In the genomic region with DNA sequence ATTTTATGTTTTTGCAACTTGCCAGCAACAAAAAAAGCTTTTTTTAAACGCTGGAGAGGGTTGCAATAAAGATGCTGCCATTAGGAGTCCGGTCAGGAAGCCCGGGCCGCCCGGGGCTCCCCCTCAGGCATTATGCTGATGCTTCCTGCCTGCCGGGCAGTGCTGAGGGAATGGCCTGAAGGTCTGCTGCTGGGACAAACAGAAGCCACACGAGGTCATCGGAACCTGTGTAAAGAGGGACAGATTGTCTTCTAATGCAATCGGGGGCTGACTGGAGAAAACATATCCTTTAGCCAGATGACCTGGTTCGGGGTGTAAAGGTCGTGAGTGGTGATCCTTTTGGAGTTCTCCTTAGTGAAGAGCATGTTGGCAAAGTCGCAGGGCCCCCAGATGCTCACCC, we compare ENCODE assay signal across 1 cellular context.
TF ChIP-seq lines count a peak whose summit lies in the region.

No MANE protein-coding gene starts in this region.

TF ChIP-seq in GM12878, 131 proteins besides CTCF, POLR2A, EP300 and RAD21:
- TF ChIP-seq PRDM15 (CRISPR knock-in tag; IDR thresholded peaks at IDR 0.05) (no peak), RCOR1 (conservative IDR thresholded peaks at IDR 0.05; ENCODE audit: low read depth, low read length) (no peak), FOXK2 (IDR thresholded peaks at IDR 0.05) (no peak), SMC3 (IDR thresholded peaks at IDR 0.05; ENCODE audit: borderline replicate concordance, low read length) (no peak), BMI1 (IDR thresholded peaks at IDR 0.05; ENCODE audit: borderline replicate concordance) (no peak), MYC (IDR thresholded peaks at IDR 0.05; ENCODE audit: insufficient read depth, insufficient read length, insufficient replicate concordance, low read length, severe bottlenecking) (no peak), PML (IDR thresholded peaks at IDR 0.05; ENCODE audit: low read length) (no peak), ZNF24 (IDR thresholded peaks at IDR 0.05) (no peak), BHLHE40 (IDR thresholded peaks at IDR 0.05; ENCODE audit: borderline replicate concordance in 1 of 2, low read depth in 2 of 2, low read length in 1 of 2) (no peak), SMARCA5 (IDR thresholded peaks at IDR 0.05) (no peak), KDM1A (IDR thresholded peaks at IDR 0.05; ENCODE audit: borderline replicate concordance) (no peak), MTA3 (IDR thresholded peaks at IDR 0.05; ENCODE audit: borderline replicate concordance, low read length) (no peak)
- TF ChIP-seq, protein P1, sequence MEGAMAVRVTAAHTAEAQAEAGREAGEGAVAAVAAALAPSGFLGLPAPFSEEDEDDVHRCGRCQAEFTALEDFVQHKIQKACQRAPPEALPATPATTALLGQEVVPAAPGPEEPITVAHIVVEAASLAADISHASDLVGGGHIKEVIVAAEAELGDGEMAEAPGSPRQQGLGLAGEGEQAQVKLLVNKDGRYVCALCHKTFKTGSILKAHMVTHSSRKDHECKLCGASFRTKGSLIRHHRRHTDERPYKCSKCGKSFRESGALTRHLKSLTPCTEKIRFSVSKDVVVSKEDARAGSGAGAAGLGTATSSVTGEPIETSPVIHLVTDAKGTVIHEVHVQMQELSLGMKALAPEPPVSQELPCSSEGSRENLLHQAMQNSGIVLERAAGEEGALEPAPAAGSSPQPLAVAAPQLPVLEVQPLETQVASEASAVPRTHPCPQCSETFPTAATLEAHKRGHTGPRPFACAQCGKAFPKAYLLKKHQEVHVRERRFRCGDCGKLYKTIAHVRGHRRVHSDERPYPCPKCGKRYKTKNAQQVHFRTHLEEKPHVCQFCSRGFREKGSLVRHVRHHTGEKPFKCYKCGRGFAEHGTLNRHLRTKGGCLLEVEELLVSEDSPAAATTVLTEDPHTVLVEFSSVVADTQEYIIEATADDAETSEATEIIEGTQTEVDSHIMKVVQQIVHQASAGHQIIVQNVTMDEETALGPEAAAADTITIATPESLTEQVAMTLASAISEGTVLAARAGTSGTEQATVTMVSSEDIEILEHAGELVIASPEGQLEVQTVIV (IDR thresholded peaks at IDR 0.05; ENCODE audit: borderline replicate concordance, partially characterized antibody), result no peak
- TF ChIP-seq, protein P2, sequence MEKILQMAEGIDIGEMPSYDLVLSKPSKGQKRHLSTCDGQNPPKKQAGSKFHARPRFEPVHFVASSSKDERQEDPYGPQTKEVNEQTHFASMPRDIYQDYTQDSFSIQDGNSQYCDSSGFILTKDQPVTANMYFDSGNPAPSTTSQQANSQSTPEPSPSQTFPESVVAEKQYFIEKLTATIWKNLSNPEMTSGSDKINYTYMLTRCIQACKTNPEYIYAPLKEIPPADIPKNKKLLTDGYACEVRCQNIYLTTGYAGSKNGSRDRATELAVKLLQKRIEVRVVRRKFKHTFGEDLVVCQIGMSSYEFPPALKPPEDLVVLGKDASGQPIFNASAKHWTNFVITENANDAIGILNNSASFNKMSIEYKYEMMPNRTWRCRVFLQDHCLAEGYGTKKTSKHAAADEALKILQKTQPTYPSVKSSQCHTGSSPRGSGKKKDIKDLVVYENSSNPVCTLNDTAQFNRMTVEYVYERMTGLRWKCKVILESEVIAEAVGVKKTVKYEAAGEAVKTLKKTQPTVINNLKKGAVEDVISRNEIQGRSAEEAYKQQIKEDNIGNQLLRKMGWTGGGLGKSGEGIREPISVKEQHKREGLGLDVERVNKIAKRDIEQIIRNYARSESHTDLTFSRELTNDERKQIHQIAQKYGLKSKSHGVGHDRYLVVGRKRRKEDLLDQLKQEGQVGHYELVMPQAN (conservative IDR thresholded peaks at IDR 0.05), result no peak
TF ChIP-seq in GM12878: peak in this region for 0.
